In genomic region chr22:17974703-17975372, GRCh38 we compare ENCODE assay signal across 1 cellular context.
TF ChIP-seq lines count a peak whose summit lies in the region.

No MANE protein-coding gene starts in this region.

TF ChIP-seq in GM12878, 131 proteins besides CTCF, POLR2A, EP300 and RAD21 (continued from another document):
- TF ChIP-seq, protein P1, sequence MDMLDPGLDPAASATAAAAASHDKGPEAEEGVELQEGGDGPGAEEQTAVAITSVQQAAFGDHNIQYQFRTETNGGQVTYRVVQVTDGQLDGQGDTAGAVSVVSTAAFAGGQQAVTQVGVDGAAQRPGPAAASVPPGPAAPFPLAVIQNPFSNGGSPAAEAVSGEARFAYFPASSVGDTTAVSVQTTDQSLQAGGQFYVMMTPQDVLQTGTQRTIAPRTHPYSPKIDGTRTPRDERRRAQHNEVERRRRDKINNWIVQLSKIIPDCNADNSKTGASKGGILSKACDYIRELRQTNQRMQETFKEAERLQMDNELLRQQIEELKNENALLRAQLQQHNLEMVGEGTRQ (IDR thresholded peaks at IDR 0.05; ENCODE audit: borderline replicate concordance, low read depth, low read length) = no peak; the same call in 1 of the 2 replicates
- TF ChIP-seq ZBTB33 (IDR thresholded peaks at IDR 0.05) = no peak
- TF ChIP-seq ATF2 (IDR thresholded peaks at IDR 0.05; ENCODE audit: low read length) = peak; percentile 66; the same call in 1 of the 2 replicates
- TF ChIP-seq, protein P2, sequence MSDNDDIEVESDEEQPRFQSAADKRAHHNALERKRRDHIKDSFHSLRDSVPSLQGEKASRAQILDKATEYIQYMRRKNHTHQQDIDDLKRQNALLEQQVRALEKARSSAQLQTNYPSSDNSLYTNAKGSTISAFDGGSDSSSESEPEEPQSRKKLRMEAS (IDR thresholded peaks at IDR 0.05; ENCODE audit: low read depth, low read length) = no peak
- no peak for TF ChIP-seq GABPA (IDR thresholded peaks at IDR 0.05; ENCODE audit: low read depth)
- peak; percentile 94 for TF ChIP-seq CBFB (IDR thresholded peaks at IDR 0.05; ENCODE audit: low read depth)
- no peak for TF ChIP-seq ESRRA (IDR thresholded peaks at IDR 0.05; ENCODE audit: low read length)
- TF ChIP-seq ZNF622 (IDR thresholded peaks at IDR 0.05) = no peak
- peak; percentile 42; the same call in 1 of the 2 replicates for TF ChIP-seq BACH1 (IDR thresholded peaks at IDR 0.05; ENCODE audit: borderline replicate concordance)
- no peak for TF ChIP-seq NFYA (IDR thresholded peaks at IDR 0.05; ENCODE audit: borderline replicate concordance, low read depth, low read length)
- peak; percentile 86 for TF ChIP-seq NFIC (IDR thresholded peaks at IDR 0.05; ENCODE audit: low read depth, low read length)
- TF ChIP-seq SMC3 (IDR thresholded peaks at IDR 0.05; ENCODE audit: borderline replicate concordance, low read length) = no peak
- TF ChIP-seq EED (IDR thresholded peaks at IDR 0.05; ENCODE audit: low read depth) = peak; percentile 96
- peak; percentile 26; the same call in 1 of the 2 replicates for TF ChIP-seq ZBED1 (IDR thresholded peaks at IDR 0.05; ENCODE audit: borderline replicate concordance)
- TF ChIP-seq, protein P3, sequence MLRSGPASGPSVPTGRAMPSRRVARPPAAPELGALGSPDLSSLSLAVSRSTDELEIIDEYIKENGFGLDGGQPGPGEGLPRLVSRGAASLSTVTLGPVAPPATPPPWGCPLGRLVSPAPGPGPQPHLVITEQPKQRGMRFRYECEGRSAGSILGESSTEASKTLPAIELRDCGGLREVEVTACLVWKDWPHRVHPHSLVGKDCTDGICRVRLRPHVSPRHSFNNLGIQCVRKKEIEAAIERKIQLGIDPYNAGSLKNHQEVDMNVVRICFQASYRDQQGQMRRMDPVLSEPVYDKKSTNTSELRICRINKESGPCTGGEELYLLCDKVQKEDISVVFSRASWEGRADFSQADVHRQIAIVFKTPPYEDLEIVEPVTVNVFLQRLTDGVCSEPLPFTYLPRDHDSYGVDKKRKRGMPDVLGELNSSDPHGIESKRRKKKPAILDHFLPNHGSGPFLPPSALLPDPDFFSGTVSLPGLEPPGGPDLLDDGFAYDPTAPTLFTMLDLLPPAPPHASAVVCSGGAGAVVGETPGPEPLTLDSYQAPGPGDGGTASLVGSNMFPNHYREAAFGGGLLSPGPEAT (IDR thresholded peaks at IDR 0.05; ENCODE audit: low read depth) = peak; percentile 90
- peak; percentile 65 for TF ChIP-seq CREM (IDR thresholded peaks at IDR 0.05; ENCODE audit: low read depth)
- TF ChIP-seq HDAC6 (IDR thresholded peaks at IDR 0.05; ENCODE audit: unreplicated experiment) = no peak
- no peak for TF ChIP-seq NR2C1 (IDR thresholded peaks at IDR 0.05)
- TF ChIP-seq, protein P4, sequence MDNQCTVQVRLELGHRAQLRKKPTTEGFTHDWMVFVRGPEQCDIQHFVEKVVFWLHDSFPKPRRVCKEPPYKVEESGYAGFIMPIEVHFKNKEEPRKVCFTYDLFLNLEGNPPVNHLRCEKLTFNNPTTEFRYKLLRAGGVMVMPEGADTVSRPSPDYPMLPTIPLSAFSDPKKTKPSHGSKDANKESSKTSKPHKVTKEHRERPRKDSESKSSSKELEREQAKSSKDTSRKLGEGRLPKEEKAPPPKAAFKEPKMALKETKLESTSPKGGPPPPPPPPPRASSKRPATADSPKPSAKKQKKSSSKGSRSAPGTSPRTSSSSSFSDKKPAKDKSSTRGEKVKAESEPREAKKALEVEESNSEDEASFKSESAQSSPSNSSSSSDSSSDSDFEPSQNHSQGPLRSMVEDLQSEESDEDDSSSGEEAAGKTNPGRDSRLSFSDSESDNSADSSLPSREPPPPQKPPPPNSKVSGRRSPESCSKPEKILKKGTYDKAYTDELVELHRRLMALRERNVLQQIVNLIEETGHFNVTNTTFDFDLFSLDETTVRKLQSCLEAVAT (IDR thresholded peaks at IDR 0.05) = peak; percentile 50; the same call in 1 of the 2 replicates
- TF ChIP-seq ZNF24 (IDR thresholded peaks at IDR 0.05) = 0 out of 2 replicates have a peak, but pooled peaks have one; percentile 24
- TF ChIP-seq, protein P5, sequence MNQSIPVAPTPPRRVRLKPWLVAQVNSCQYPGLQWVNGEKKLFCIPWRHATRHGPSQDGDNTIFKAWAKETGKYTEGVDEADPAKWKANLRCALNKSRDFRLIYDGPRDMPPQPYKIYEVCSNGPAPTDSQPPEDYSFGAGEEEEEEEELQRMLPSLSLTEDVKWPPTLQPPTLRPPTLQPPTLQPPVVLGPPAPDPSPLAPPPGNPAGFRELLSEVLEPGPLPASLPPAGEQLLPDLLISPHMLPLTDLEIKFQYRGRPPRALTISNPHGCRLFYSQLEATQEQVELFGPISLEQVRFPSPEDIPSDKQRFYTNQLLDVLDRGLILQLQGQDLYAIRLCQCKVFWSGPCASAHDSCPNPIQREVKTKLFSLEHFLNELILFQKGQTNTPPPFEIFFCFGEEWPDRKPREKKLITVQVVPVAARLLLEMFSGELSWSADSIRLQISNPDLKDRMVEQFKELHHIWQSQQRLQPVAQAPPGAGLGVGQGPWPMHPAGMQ (IDR thresholded peaks at IDR 0.05; ENCODE audit: borderline replicate concordance) = 0 out of 2 replicates have a peak, but pooled peaks have one; percentile 19
- TF ChIP-seq JUND (IDR thresholded peaks at IDR 0.05; ENCODE audit: low read depth, low read length) = no peak
- TF ChIP-seq, protein P6, sequence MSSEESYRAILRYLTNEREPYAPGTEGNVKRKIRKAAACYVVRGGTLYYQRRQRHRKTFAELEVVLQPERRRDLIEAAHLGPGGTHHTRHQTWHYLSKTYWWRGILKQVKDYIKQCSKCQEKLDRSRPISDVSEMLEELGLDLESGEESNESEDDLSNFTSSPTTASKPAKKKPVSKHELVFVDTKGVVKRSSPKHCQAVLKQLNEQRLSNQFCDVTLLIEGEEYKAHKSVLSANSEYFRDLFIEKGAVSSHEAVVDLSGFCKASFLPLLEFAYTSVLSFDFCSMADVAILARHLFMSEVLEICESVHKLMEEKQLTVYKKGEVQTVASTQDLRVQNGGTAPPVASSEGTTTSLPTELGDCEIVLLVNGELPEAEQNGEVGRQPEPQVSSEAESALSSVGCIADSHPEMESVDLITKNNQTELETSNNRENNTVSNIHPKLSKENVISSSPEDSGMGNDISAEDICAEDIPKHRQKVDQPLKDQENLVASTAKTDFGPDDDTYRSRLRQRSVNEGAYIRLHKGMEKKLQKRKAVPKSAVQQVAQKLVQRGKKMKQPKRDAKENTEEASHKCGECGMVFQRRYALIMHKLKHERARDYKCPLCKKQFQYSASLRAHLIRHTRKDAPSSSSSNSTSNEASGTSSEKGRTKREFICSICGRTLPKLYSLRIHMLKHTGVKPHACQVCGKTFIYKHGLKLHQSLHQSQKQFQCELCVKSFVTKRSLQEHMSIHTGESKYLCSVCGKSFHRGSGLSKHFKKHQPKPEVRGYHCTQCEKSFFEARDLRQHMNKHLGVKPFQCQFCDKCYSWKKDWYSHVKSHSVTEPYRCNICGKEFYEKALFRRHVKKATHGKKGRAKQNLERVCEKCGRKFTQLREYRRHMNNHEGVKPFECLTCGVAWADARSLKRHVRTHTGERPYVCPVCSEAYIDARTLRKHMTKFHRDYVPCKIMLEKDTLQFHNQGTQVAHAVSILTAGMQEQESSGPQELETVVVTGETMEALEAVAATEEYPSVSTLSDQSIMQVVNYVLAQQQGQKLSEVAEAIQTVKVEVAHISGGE (CRISPR knock-in tag; IDR thresholded peaks at IDR 0.05) = no peak
- peak; percentile 74; the same call in 1 of the 2 replicates for TF ChIP-seq MXI1 (IDR thresholded peaks at IDR 0.05; ENCODE audit: low read depth, low read length)
- peak; percentile 71 for TF ChIP-seq JUNB (IDR thresholded peaks at IDR 0.05)
- TF ChIP-seq KAT2A (conservative IDR thresholded peaks at IDR 0.05; ENCODE audit: control insufficient read depth, low read depth, low read length) = no peak
- TF ChIP-seq POLR2AphosphoS2 (IDR thresholded peaks at IDR 0.05; ENCODE audit: low read depth, low read length) = no peak
- no peak for TF ChIP-seq SRF (IDR thresholded peaks at IDR 0.05; ENCODE audit: low read depth in 2 of 2, low read length in 2 of 2)
- TF ChIP-seq BCL3 (IDR thresholded peaks at IDR 0.05; ENCODE audit: borderline replicate concordance, insufficient read depth, low read depth, low read length, poor library complexity, severe bottlenecking) = peak; percentile 84
- 0 out of 2 replicates have a peak, but pooled peaks have one; percentile 19 for TF ChIP-seq ZNF217 (IDR thresholded peaks at IDR 0.05)
- TF ChIP-seq BCL11A (IDR thresholded peaks at IDR 0.05; ENCODE audit: low read depth, low read length) = peak; percentile 82
- peak; percentile 38; the same call in 1 of the 2 replicates for TF ChIP-seq ZNF384 (IDR thresholded peaks at IDR 0.05; ENCODE audit: borderline replicate concordance, low read depth, low read length)
- no peak for TF ChIP-seq MYB (IDR thresholded peaks at IDR 0.05; ENCODE audit: borderline replicate concordance, low read depth, low read length)
- TF ChIP-seq IKZF1 (conservative IDR thresholded peaks at IDR 0.05) = peak; percentile 82
- peak; percentile 92 to 95 for TF ChIP-seq IKZF2 (IDR thresholded peaks at IDR 0.05)
- TF ChIP-seq PAX5 (IDR thresholded peaks at IDR 0.05; ENCODE audit: borderline replicate concordance, low read depth, low read length) = peak; percentile 89
- TF ChIP-seq NBN (IDR thresholded peaks at IDR 0.05) = peak; percentile 85
- peak; percentile 31 for TF ChIP-seq PBX3 (IDR thresholded peaks at IDR 0.05; ENCODE audit: insufficient replicate concordance, low read depth, low read length)
- TF ChIP-seq PKNOX1 (IDR thresholded peaks at IDR 0.05) = peak; percentile 84
- TF ChIP-seq CBX5 (IDR thresholded peaks at IDR 0.05; ENCODE audit: low read depth) = peak; percentile 68; the same call in 1 of the 2 replicates
- TF ChIP-seq RELA (IDR thresholded peaks at IDR 0.05; ENCODE audit: borderline replicate concordance, partially characterized antibody) = peak; percentile 63
